1 cellular context compared by ENCODE assay signal in genomic region chr2:241355983-241356870, GRCh38.
TF ChIP-seq lines count a peak whose summit lies in the region.

TSS of gene FARP2 (plus strand) at chr2:241356285. CDS start at chr2:241373108, 16,823 bp downstream.

TF ChIP-seq in WTC11, 78 proteins besides CTCF, POLR2A, EP300 and RAD21 (continued from another document and continues in another):
- TF ChIP-seq FOXP4 (CRISPR knock-in tag; IDR thresholded peaks at IDR 0.05), result peak; percentile 74; the same call in 1 of the 2 replicates
- no peak for TF ChIP-seq ZNF232 (CRISPR knock-in tag; IDR thresholded peaks at IDR 0.05)
- peak; percentile 43; the same call in 1 of the 2 replicates for TF ChIP-seq CREM (CRISPR knock-in tag; IDR thresholded peaks at IDR 0.05)
- TF ChIP-seq PREB (CRISPR knock-in tag; IDR thresholded peaks at IDR 0.05; ENCODE audit: borderline replicate concordance), result no peak
- TF ChIP-seq TCF7 (CRISPR knock-in tag; IDR thresholded peaks at IDR 0.05; ENCODE audit: low read depth), result no peak
- no peak for TF ChIP-seq ZNF423 (CRISPR knock-in tag; IDR thresholded peaks at IDR 0.05)
- no peak for TF ChIP-seq GTF2I (CRISPR knock-in tag; conservative IDR thresholded peaks at IDR 0.05)
- TF ChIP-seq ZNF317 (CRISPR knock-in tag; IDR thresholded peaks at IDR 0.05; ENCODE audit: borderline replicate concordance, low read depth), result no peak
- TF ChIP-seq ZNF263 (CRISPR knock-in tag; IDR thresholded peaks at IDR 0.05; ENCODE audit: low read depth), result no peak
- TF ChIP-seq EMX1 (CRISPR knock-in tag; IDR thresholded peaks at IDR 0.05), result no peak
- TF ChIP-seq FOXK1 (CRISPR knock-in tag; IDR thresholded peaks at IDR 0.05), result peak; percentile 30; the same call in 1 of the 2 replicates
- TF ChIP-seq ELF4 (CRISPR knock-in tag; IDR thresholded peaks at IDR 0.05; ENCODE audit: low read depth), result no peak
- TF ChIP-seq USF2 (CRISPR knock-in tag; IDR thresholded peaks at IDR 0.05), result 0 out of 2 replicates have a peak, but pooled peaks have one; percentile 8
- no peak for TF ChIP-seq HMGXB4 (CRISPR knock-in tag; IDR thresholded peaks at IDR 0.05)
- TF ChIP-seq ARID4B (CRISPR knock-in tag; IDR thresholded peaks at IDR 0.05; ENCODE audit: borderline replicate concordance), result no peak
- no peak for TF ChIP-seq MAX (CRISPR knock-in tag; IDR thresholded peaks at IDR 0.05)
- TF ChIP-seq ATF6 (CRISPR knock-in tag; IDR thresholded peaks at IDR 0.05), result no peak
- no peak for TF ChIP-seq ZBTB43 (CRISPR knock-in tag; IDR thresholded peaks at IDR 0.05)
- TF ChIP-seq FOXP1 (CRISPR knock-in tag; IDR thresholded peaks at IDR 0.05; ENCODE audit: borderline replicate concordance), result peak; percentile 46; the same call in 1 of the 2 replicates
- no peak for TF ChIP-seq ATF2 (CRISPR knock-in tag; IDR thresholded peaks at IDR 0.05; ENCODE audit: borderline replicate concordance, low read depth)
- TF ChIP-seq CBFB (CRISPR knock-in tag; IDR thresholded peaks at IDR 0.05; ENCODE audit: low read depth), result 0 out of 2 replicates have a peak, but pooled peaks have one; percentile 64
- TF ChIP-seq NFE2L1 (CRISPR knock-in tag; IDR thresholded peaks at IDR 0.05), result no peak
- no peak for TF ChIP-seq MXD4 (CRISPR knock-in tag; IDR thresholded peaks at IDR 0.05; ENCODE audit: borderline replicate concordance)
- TF ChIP-seq ZNF416 (CRISPR knock-in tag; IDR thresholded peaks at IDR 0.05), result no peak
- 0 out of 2 replicates have a peak, but pooled peaks have one; percentile 29 for TF ChIP-seq TP53 (CRISPR knock-in tag; IDR thresholded peaks at IDR 0.05)
- TF ChIP-seq NFATC4 (CRISPR knock-in tag; IDR thresholded peaks at IDR 0.05), result no peak
- no peak for TF ChIP-seq ZNF121 (CRISPR knock-in tag; IDR thresholded peaks at IDR 0.05)
- no peak for TF ChIP-seq ZNF532 (CRISPR knock-in tag; IDR thresholded peaks at IDR 0.05; ENCODE audit: borderline replicate concordance)
- no peak for TF ChIP-seq AFF4 (CRISPR knock-in tag; IDR thresholded peaks at IDR 0.05; ENCODE audit: borderline replicate concordance)
